Comparison of ENCODE assay signal across 1 cellular context in genomic region chr12:96210376-96211055, GRCh38.
TF ChIP-seq lines count a peak whose summit lies in the region.

No MANE protein-coding gene starts in this region.

TF ChIP-seq in GM12878, 131 proteins besides CTCF, POLR2A, EP300 and RAD21:
- no peak for TF ChIP-seq IRF4 (IDR thresholded peaks at IDR 0.05; ENCODE audit: low read depth, low read length)
- no peak for TF ChIP-seq STAT1 (conservative IDR thresholded peaks at IDR 0.05)
- no peak for TF ChIP-seq MEF2B (IDR thresholded peaks at IDR 0.05; ENCODE audit: partially characterized antibody, poor library complexity, severe bottlenecking)
- no peak for TF ChIP-seq CREB1 (IDR thresholded peaks at IDR 0.05; ENCODE audit: low read depth)
- TF ChIP-seq RBBP5 (conservative IDR thresholded peaks at IDR 0.05), result no peak
- no peak for TF ChIP-seq KLF5 (IDR thresholded peaks at IDR 0.05; ENCODE audit: partially characterized antibody)
- TF ChIP-seq NR2F1 (conservative IDR thresholded peaks at IDR 0.05), result no peak
- no peak for TF ChIP-seq SMARCA5 (IDR thresholded peaks at IDR 0.05)
- TF ChIP-seq FOXK2 (IDR thresholded peaks at IDR 0.05), result no peak
- TF ChIP-seq RCOR1 (conservative IDR thresholded peaks at IDR 0.05; ENCODE audit: low read depth, low read length), result no peak
